Comparison of ENCODE assay signal across 1 cellular context in the genomic region with DNA sequence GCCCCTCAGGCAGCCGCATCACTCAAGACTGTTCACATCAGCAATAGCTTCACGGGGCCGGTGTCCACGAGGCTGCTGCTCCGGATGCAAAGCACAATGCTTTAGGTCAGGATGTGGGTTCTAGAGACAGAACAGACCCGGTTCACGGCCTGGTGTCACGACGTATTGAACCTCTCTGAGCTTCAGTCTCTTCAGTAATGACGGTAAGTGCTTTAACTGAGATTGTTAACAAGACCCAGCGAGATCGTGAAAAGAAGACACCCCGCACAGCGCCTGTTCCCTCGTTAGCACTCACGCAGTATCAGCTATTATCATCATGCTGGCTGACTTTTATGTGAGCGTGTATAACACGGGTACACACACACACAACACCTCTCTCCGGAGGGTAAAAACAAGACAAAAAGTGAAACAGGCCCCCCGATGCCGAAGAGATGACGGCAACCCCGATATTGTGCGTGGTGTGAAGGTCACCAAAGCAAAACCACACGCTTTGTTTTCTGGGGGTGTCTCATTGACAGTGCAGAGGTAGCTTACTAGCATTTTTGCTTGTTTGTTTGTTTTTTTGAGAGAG.
TF ChIP-seq lines count a peak whose summit lies in the region.

No MANE protein-coding gene starts in this region.

TF ChIP-seq in HEK293, 187 proteins besides CTCF, POLR2A, EP300 and RAD21 (continued from another document):
- TF ChIP-seq, protein P1, sequence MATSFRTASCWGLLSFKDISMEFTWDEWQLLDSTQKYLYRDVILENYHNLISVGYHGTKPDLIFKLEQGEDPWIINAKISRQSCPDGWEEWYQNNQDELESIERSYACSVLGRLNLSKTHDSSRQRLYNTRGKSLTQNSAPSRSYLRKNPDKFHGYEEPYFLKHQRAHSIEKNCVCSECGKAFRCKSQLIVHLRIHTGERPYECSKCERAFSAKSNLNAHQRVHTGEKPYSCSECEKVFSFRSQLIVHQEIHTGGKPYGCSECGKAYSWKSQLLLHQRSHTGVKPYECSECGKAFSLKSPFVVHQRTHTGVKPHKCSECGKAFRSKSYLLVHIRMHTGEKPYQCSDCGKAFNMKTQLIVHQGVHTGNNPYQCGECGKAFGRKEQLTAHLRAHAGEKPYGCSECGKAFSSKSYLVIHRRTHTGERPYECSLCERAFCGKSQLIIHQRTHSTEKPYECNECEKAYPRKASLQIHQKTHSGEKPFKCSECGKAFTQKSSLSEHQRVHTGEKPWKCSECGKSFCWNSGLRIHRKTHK (tag by site-specific recombination; IDR thresholded peaks at IDR 0.05): no peak
